In the genomic region with DNA sequence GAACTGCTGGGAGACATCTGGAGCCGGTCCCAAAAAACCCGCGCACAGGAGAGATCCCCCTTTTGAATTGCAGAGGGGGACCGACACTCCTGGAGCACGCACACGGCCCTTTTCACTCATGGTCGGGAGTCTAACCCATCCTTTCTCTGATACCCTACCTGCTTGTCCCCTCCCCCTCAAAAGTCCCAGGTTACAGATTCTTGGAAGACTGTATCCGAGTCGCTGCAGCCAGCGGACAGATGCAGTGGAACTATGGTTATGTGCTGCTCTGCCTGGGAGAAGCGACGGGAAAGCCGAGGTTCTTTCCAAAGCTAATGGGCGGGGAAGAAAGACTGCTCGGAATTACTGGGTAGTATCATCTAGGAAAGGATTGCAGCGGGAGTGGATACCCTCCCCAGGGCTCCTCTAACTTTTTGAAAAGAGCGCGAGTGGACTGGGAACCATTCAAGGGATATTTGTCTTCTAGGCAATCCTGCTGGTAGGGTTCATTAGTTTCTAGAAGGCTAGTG, we compare ENCODE assay signal across 8 cellular contexts. TPM values are rescaled to one million over a fixed set of nuclear protein-coding genes. Genes with fewer than 3 reads are reported as not detected.
DNase-seq lines count a peak whose midpoint lies in the region; ATAC-seq and TF ChIP-seq lines count a peak whose summit lies in the region.

No MANE protein-coding gene starts in this region.

- H3K27ac ChIP-seq in left ventricle myocardium inferior (replicated peaks), result peak overlapping the region; percentile 50
- H3K27ac ChIP-seq in rectal smooth muscle tissue (ENCODE audit: low read depth, low read length), result peak overlapping the region; percentile 11

- no peak overlapping the region for H3K9ac ChIP-seq in rectal smooth muscle tissue (ENCODE audit: low read length)

- H3K27me3 Mint-ChIP-seq in activated T-helper 2 cell treated with anti-CD3 and anti-CD28 coated beads, Interferon-gamma antibody, Interleukin-2, Interleukin-4, amounts not matched to agents 10 μg/mL and 5 μg/mL and 100 μg/mL, durations not matched to agents 14 hours and 24 hours and 36 hours (ENCODE audit: low read depth), result peaks cover 87% of the 10 kb centered on the region

- H3K4me1 ChIP-seq in left ventricle myocardium inferior (peaks cover 46% of the 10 kb centered on the region), rectal smooth muscle tissue (ENCODE audit: control insufficient read depth, insufficient read depth, low read length) (no peaks in the 10 kb centered on the region)

- no peak overlapping the region for H3K27ac Mint-ChIP-seq in activated T-helper 2 cell treated with anti-CD3 and anti-CD28 coated beads, Interferon-gamma antibody, Interleukin-2, Interleukin-4, amounts not matched to agents 10 μg/mL and 5 μg/mL and 100 μg/mL, durations not matched to agents 14 hours and 24 hours and 36 hours

- peaks cover 99% of the 10 kb centered on the region for H3K27me3 ChIP-seq in left ventricle myocardium inferior (ENCODE audit: low read depth)
- H3K27me3 ChIP-seq in rectal smooth muscle tissue (ENCODE audit: control insufficient read depth, insufficient read depth, low read length), result peaks cover 15% of the 10 kb centered on the region

- H3K4me3 ChIP-seq in left ventricle myocardium inferior, result peak overlapping the region; percentile 70
- H3K4me3 ChIP-seq in rectal smooth muscle tissue (ENCODE audit: low read length), result peak overlapping the region; percentile 65

- DNase-seq in GM10266 (ENCODE audit: extremely low spot score) (peak; percentile 36), left ventricle myocardium inferior (no peak), UCSD-AML1 (lab: John Stamatoyannopoulos, UW; ENCODE audit: unreplicated experiment) (no peak), cerebellum (ENCODE audit: low spot score) (no peak), NCI-H1436 treated with DMSO at 0.1 percent for 48 hours (lab: John Stamatoyannopoulos, UW) (no peak)
- DNase-seq in activated T-helper 2 cell treated with anti-CD3 and anti-CD28 coated beads, Interferon-gamma antibody, Interleukin-2, Interleukin-4, amounts not matched to agents 10 μg/mL and 5 μg/mL and 100 μg/mL, durations not matched to agents 14 hours and 24 hours and 36 hours (ENCODE audit: low spot score), result no peak

- no peak for ATAC-seq in GM21576 (IDR thresholded peaks at IDR 0.05; ENCODE audit: unreplicated experiment)

- no peak for TF ChIP-seq CTCF in GM10266 (IDR thresholded peaks at IDR 0.05; ENCODE audit: control insufficient read depth, insufficient read depth, low read depth, missing control alignments)
- TF ChIP-seq CTCF in left ventricle myocardium inferior (IDR thresholded peaks at IDR 0.05; ENCODE audit: borderline replicate concordance), result no peak

- no peaks in the 10 kb centered on the region for H3K36me3 ChIP-seq in left ventricle myocardium inferior
- H3K36me3 ChIP-seq in rectal smooth muscle tissue (ENCODE audit: control insufficient read depth, insufficient read depth, low read length), result no peaks in the 10 kb centered on the region

- peaks cover 9% of the 10 kb centered on the region for H3K4me1 Mint-ChIP-seq in activated T-helper 2 cell treated with anti-CD3 and anti-CD28 coated beads, Interferon-gamma antibody, Interleukin-2, Interleukin-4, amounts not matched to agents 10 μg/mL and 5 μg/mL and 100 μg/mL, durations not matched to agents 14 hours and 24 hours and 36 hours (ENCODE audit: low read depth)

- H3K9me3 Mint-ChIP-seq in activated T-helper 2 cell treated with anti-CD3 and anti-CD28 coated beads, Interferon-gamma antibody, Interleukin-2, Interleukin-4, amounts not matched to agents 10 μg/mL and 5 μg/mL and 100 μg/mL, durations not matched to agents 14 hours and 24 hours and 36 hours, result no peaks in the 10 kb centered on the region

- H3K9me3 ChIP-seq in left ventricle myocardium inferior (replicated peaks), result no peaks in the 10 kb centered on the region

- no peaks in the 10 kb centered on the region for H3K36me3 Mint-ChIP-seq in activated T-helper 2 cell treated with anti-CD3 and anti-CD28 coated beads, Interferon-gamma antibody, Interleukin-2, Interleukin-4, amounts not matched to agents 10 μg/mL and 5 μg/mL and 100 μg/mL, durations not matched to agents 14 hours and 24 hours and 36 hours (ENCODE audit: low read depth)

- peak overlapping the region; percentile 23 for H3K4me3 Mint-ChIP-seq in activated T-helper 2 cell treated with anti-CD3 and anti-CD28 coated beads, Interferon-gamma antibody, Interleukin-2, Interleukin-4, amounts not matched to agents 10 μg/mL and 5 μg/mL and 100 μg/mL, durations not matched to agents 14 hours and 24 hours and 36 hours (ENCODE audit: low read depth)

- intact Hi-C loops in activated T-helper 2 cell treated with anti-CD3 and anti-CD28 coated beads, Interferon-gamma antibody, Interleukin-2, Interleukin-4, amounts not matched to agents 10 μg/mL and 5 μg/mL and 100 μg/mL, durations not matched to agents 14 hours and 24 hours and 36 hours (cut with micrococcal nuclease), result loop anchor here (5.0 to 10.0 kb wide), 2 partner anchors 201 to 1846 kb away; partner anchors contain the start of gene BHLHE41
- intact Hi-C loops in left ventricle myocardium inferior (cut with micrococcal nuclease), result no loop called here

RNA-seq across cellular contexts. Expression of gene PTHLH, which starts 1.5 kb away (rescaled TPM):
- not detected in 2 replicates for total RNA-seq in activated T-helper 2 cell treated with anti-CD3 and anti-CD28 coated beads, Interferon-gamma antibody, Interleukin-2, Interleukin-4, amounts not matched to agents 10 μg/mL and 5 μg/mL and 100 μg/mL, durations not matched to agents 14 hours and 24 hours and 36 hours
- total RNA-seq in left ventricle myocardium inferior (3.7 TPM), cerebellum (not detected)
